ENCODE assay signal across 13 cellular contexts in the genomic region with DNA sequence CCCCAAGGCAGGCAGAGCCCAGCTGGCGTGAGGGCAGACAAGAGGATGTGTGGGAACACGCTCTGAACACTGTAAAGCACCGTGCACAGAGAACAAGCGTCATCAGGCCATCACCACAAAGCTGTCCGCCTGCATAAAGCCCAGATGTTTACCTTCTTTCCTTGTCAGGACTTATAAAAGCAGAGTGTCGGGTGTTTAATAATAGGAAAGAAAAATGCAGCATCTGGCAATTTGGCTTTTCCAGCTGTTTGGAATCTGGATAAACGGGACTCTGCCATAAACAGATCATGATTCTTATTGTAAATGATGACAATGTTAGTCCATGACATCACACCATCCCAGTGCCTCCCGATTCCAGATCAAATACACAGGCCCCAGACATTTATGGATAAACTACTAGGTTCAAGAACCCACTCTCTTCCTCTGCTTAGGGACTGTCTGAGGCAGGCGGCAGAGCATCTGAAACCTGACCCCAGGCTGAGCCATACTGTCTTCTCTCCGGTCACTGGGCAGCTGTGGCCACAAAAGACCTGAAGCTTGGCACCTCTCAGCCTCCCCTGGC. TPM values are rescaled to one million over a fixed set of nuclear protein-coding genes. Genes with fewer than 3 reads are reported as not detected.
DNase-seq lines count a peak whose midpoint lies in the region; ATAC-seq lines count a peak whose summit lies in the region.
"Had no signal": no experiment of that assay in that cellular context is flagged by ENCODE, and none has a peak within 500 bp of the region (broad histone marks: within the 10 kb centered on the region; RNA-seq: fewer than 3 reads in every experiment).

No MANE protein-coding gene starts in this region.

- peaks cover 4 to 6% of the 10 kb centered on the region in 2 donors for H3K4me1 ChIP-seq in mucosa of rectum (ENCODE audit: control insufficient read depth in 2 of 2, insufficient read depth in 2 of 2, low read length in 2 of 2)

- no peaks in the 10 kb centered on the region for H3K9me3 ChIP-seq in mucosa of rectum (ENCODE audit: control insufficient read depth in 2 of 2, low read length in 2 of 2)
- H3K9me3 ChIP-seq: body of pancreas had no signal

- in situ Hi-C loops in KBM-7 (cut with MboI; ENCODE audit: low pct_unique_long_range_greater_than_20kb, low sequenced_read_pairs) = no loop called here

- H3K4me3 ChIP-seq in mucosa of rectum (ENCODE audit: low read length in 2 of 2) = no peak overlapping the region
- H3K4me3 ChIP-seq: body of pancreas, SK-N-MC had no signal

- peaks cover 25 to 31% of the 10 kb centered on the region in 2 donors for H3K27me3 ChIP-seq in mucosa of rectum (ENCODE audit: control insufficient read depth in 2 of 2, insufficient read depth in 2 of 2, low read length in 2 of 2)

- ATAC-seq in GM18858 (IDR thresholded peaks at IDR 0.05; ENCODE audit: unreplicated experiment) (no peak), GM19023 (IDR thresholded peaks at IDR 0.05; ENCODE audit: unreplicated experiment) (no peak)
- ATAC-seq: body of pancreas had no signal

- H3K9ac ChIP-seq in mucosa of rectum (ENCODE audit: low read depth in 1 of 2, low read length in 2 of 2) = no peak overlapping the region

- H3K36me3 ChIP-seq in mucosa of rectum (ENCODE audit: control insufficient read depth in 2 of 2, insufficient read depth in 2 of 2, low read length in 2 of 2) = no peaks in the 10 kb centered on the region

- DNase-seq in Daoy (ENCODE audit: low read depth) = peak; percentile 91
- DNase-seq in M059J (ENCODE audit: low read depth) = peak; percentile 84
- peak; percentile 50 for DNase-seq in astrocyte of the hippocampus (ENCODE audit: low read depth, low spot score)
- no peak for DNase-seq in activated CD8-positive, alpha-beta memory T cell treated with anti-CD3 and anti-CD28 coated beads for 24 hours
- DNase-seq in KBM-7 = no peak
- DNase-seq: activated CD4-positive, CD25-positive, alpha-beta regulatory T cell; body of pancreas; NCI-H774 had no signal

- peak overlapping the region; percentile 35 to 56 for H3K27ac ChIP-seq in mucosa of rectum (ENCODE audit: low read depth in 2 of 2, low read length in 2 of 2)
- H3K27ac ChIP-seq: body of pancreas, SK-N-MC had no signal

RNA-seq across cellular contexts. Expression of gene GLIS1, which starts 4.2 kb away (rescaled TPM):
- 3.0 and 4.7 TPM in 2 replicates for total RNA-seq in Daoy (2014; rRNA removed; shearing (Covaris generic))
- total RNA-seq in M059J (2014; rRNA removed; shearing (Covaris generic)) = 2.3 and 3.0 TPM in 2 replicates
- total RNA-seq: pulmonary artery endothelial cell had no signal

Comparison
In these comparisons a context has a peak if more than half of its experiments do, and no peak if none do; other contexts are left out.
1. DNase-seq: peak in Daoy (single experiment), M059J (single experiment) and astrocyte of the hippocampus (single experiment); none in activated CD8-positive, alpha-beta memory T cell treated with anti-CD3 and anti-CD28 coated beads for 24 hours (single experiment) and KBM-7 (single experiment).